In the genomic region with DNA sequence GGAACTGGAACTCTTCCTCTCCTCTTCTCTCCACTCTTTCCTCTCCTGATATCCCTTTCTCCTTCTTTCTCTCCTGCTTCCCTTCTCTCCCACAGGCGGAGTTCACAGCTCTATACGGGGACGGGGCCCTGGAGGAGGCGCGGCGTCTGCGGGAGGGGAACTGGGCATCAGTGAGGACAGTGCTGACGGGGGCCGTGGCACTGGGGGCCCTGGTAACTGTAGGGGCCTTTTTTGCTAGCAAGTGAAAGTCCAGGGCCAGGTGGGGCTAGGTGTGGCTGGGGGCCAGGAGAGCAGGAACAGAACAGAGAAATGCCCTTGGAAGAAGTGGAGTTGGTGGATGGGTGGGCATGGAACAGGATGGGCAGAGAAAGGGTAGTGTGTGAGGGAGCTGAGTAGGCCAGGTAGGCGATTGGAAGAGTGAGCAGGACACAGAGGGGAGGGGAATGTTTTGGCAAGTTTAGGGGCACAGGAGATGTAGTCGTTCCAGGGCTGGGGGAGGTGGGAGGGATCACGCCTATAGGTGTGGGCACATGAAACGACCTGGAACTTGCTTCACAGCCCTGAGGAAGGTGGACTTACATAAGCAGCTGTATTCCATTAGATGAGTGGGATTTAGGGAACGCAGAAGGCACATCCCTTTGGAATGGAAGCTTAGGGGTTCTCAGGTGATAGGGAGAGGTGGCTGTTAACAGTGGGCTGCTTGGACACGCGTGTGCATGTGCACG, we compare ENCODE assay signal across 11 cellular contexts. TPM values are rescaled to one million over a fixed set of nuclear protein-coding genes. Genes with fewer than 3 reads are reported as not detected.
DNase-seq lines count a peak whose midpoint lies in the region; ATAC-seq and TF ChIP-seq lines count a peak whose summit lies in the region.
"Had no signal": no experiment of that assay in that cellular context is flagged by ENCODE, and none has a peak within 500 bp of the region (broad histone marks: within the 10 kb centered on the region; RNA-seq: fewer than 3 reads in every experiment).

No MANE protein-coding gene starts in this region.

- TF ChIP-seq POLR2A in Peyer's patch (IDR thresholded peaks at IDR 0.05): no peak

- peaks cover 54% of the 10 kb centered on the region for H3K79me2 ChIP-seq in Karpas-422 (ENCODE audit: low read length)

- ATAC-seq in HG02763 (IDR thresholded peaks at IDR 0.05; ENCODE audit: unreplicated experiment): no peak

- no peak overlapping the region for H2AFZ ChIP-seq in Karpas-422 (ENCODE audit: low read length)

- no peaks in the 10 kb centered on the region for H3K27me3 Mint-ChIP-seq in dendritic cell treated with granulocyte-macrophage colony-stimulating factor and Interleukin-4, amounts not matched to agents 40 ng/mL and 50 ng/mL, for 4 days

- H3K36me3 ChIP-seq in Karpas-422 (ENCODE audit: insufficient read depth, low read length) (peaks cover 9% of the 10 kb centered on the region; the same call in 1 of the 2 replicates), rectal smooth muscle tissue (ENCODE audit: control insufficient read depth, insufficient read depth, low read length) (peaks cover 10% of the 10 kb centered on the region), Peyer's patch (peaks cover 0 to 36% (median 0%) of the 10 kb centered on the region in 3 donors)

- H3K36me3 Mint-ChIP-seq in dendritic cell treated with granulocyte-macrophage colony-stimulating factor and Interleukin-4, amounts not matched to agents 40 ng/mL and 50 ng/mL, for 4 days (ENCODE audit: low read depth): peaks cover 59% of the 10 kb centered on the region
- H3K36me3 Mint-ChIP-seq: activated naive CD4-positive, alpha-beta T cell treated with anti-CD3 and anti-CD28 coated beads, Interleukin-2, amount 50 U/mL, for 24 hours had no signal

- H3K4me3 Mint-ChIP-seq in dendritic cell treated with granulocyte-macrophage colony-stimulating factor and Interleukin-4, amounts not matched to agents 40 ng/mL and 50 ng/mL, for 4 days: peak overlapping the region; percentile 15
- H3K4me3 Mint-ChIP-seq: activated naive CD4-positive, alpha-beta T cell treated with anti-CD3 and anti-CD28 coated beads, Interleukin-2, amount 50 U/mL, for 24 hours had no signal

- no peak for DNase-seq in Karpas-422
- DNase-seq in Peyer's patch: no peak
- DNase-seq in DMS53 treated with DMSO at 0.1 percent for 48 hours (lab: John Stamatoyannopoulos, UW; ENCODE audit: unreplicated experiment): no peak
- DNase-seq: activated CD4-positive, alpha-beta T cell treated with anti-CD3 and anti-CD28 coated beads, Interleukin-2, amount 50 U/mL, for 48 hours; NCI-H1092 treated with DMSO at 0.1 percent for 48 hours; stimulated activated CD4-positive, alpha-beta T cell treated with anti-CD3 and anti-CD28 coated beads, Interleukin-12 subunit alpha, Interleukin-12 subunit beta, amount 100 ng/mL, for 4 hours had no signal

- no peak overlapping the region for H3K4me2 ChIP-seq in Karpas-422 (ENCODE audit: low read depth, low read length, poor library complexity, severe bottlenecking)

- no peaks in the 10 kb centered on the region for H4K20me1 ChIP-seq in Karpas-422 (ENCODE audit: insufficient read depth, low read depth, low read length)

- no peak overlapping the region for H3K27ac Mint-ChIP-seq in dendritic cell treated with granulocyte-macrophage colony-stimulating factor and Interleukin-4, amounts not matched to agents 40 ng/mL and 50 ng/mL, for 4 days
- H3K27ac Mint-ChIP-seq: activated naive CD4-positive, alpha-beta T cell treated with anti-CD3 and anti-CD28 coated beads, Interleukin-2, amount 50 U/mL, for 24 hours had no signal

- no peak overlapping the region for H3K4me3 ChIP-seq in Karpas-422 (ENCODE audit: low read length)
- peak overlapping the region; percentile 93 for H3K4me3 ChIP-seq in rectal smooth muscle tissue (ENCODE audit: low read length)
- peak overlapping the region in 1 of 4 donors; percentile 69 for H3K4me3 ChIP-seq in Peyer's patch

- H3K4me1 Mint-ChIP-seq in dendritic cell treated with granulocyte-macrophage colony-stimulating factor and Interleukin-4, amounts not matched to agents 40 ng/mL and 50 ng/mL, for 4 days (ENCODE audit: low read depth): peaks cover 64% of the 10 kb centered on the region
- H3K4me1 Mint-ChIP-seq: activated naive CD4-positive, alpha-beta T cell treated with anti-CD3 and anti-CD28 coated beads, Interleukin-2, amount 50 U/mL, for 24 hours had no signal

- H3K27ac ChIP-seq in Karpas-422 (ENCODE audit: low read length) (no peak overlapping the region), rectal smooth muscle tissue (ENCODE audit: low read depth, low read length) (no peak overlapping the region), Peyer's patch (no peak overlapping the region)
- H3K27ac ChIP-seq: SK-N-MC had no signal

- H3K4me1 ChIP-seq in Karpas-422 (ENCODE audit: low read length) (peaks cover 26% of the 10 kb centered on the region), rectal smooth muscle tissue (ENCODE audit: control insufficient read depth, insufficient read depth, low read length) (peaks cover 16% of the 10 kb centered on the region), Peyer's patch (peaks cover 0 to 37% (median 4%) of the 10 kb centered on the region in 4 donors)

- no peaks in the 10 kb centered on the region for H3K9me3 ChIP-seq in Karpas-422 (ENCODE audit: low read length)
- H3K9me3 ChIP-seq in Peyer's patch: no peaks in the 10 kb centered on the region

- H3K27me3 ChIP-seq in Karpas-422 (ENCODE audit: low read length) (no peaks in the 10 kb centered on the region), rectal smooth muscle tissue (ENCODE audit: control insufficient read depth, insufficient read depth, low read length) (no peaks in the 10 kb centered on the region), Peyer's patch (no peaks in the 10 kb centered on the region)

- 0 out of 2 replicates have a peak overlapping the region, but pooled peaks have one; percentile 98 for H3K9ac ChIP-seq in Karpas-422 (ENCODE audit: low read length)
- H3K9ac ChIP-seq in rectal smooth muscle tissue (ENCODE audit: low read length): no peak overlapping the region

- intact Hi-C loops in dendritic cell treated with granulocyte-macrophage colony-stimulating factor and Interleukin-4, amounts not matched to agents 40 ng/mL and 50 ng/mL, for 4 days (cut with micrococcal nuclease): no loop called here

- TF ChIP-seq CTCF in Peyer's patch (IDR thresholded peaks at IDR 0.05): no peak

- H3K9me3 Mint-ChIP-seq in dendritic cell treated with granulocyte-macrophage colony-stimulating factor and Interleukin-4, amounts not matched to agents 40 ng/mL and 50 ng/mL, for 4 days: no peaks in the 10 kb centered on the region
- H3K9me3 Mint-ChIP-seq: activated naive CD4-positive, alpha-beta T cell treated with anti-CD3 and anti-CD28 coated beads, Interleukin-2, amount 50 U/mL, for 24 hours had no signal

- H3K9me2 ChIP-seq in Karpas-422 (replicated peaks; ENCODE audit: insufficient read depth, low read length): no peaks in the 10 kb centered on the region

RNA-seq across cellular contexts. Expression of gene BCL2L2, which starts 2.2 kb away (rescaled TPM):
- total RNA-seq in Karpas-422 (2014; rRNA removed; shearing (Covaris generic); ENCODE audit: low replicate concordance): 15.1 and 18.3 TPM in 2 replicates
- total RNA-seq in Peyer's patch: 10 to 100 TPM; 29.9 to 43.1 (median 32.0) TPM

RNA-seq across cellular contexts. Expression of gene PPP1R3E, which starts 6.2 kb away (rescaled TPM):
- total RNA-seq in Karpas-422 (2014; rRNA removed; shearing (Covaris generic); ENCODE audit: low replicate concordance): 48.3 and 70.4 TPM in 2 replicates
- 10 to 100 TPM; 16.5 to 39.2 (median 21.4) TPM for total RNA-seq in Peyer's patch

RNA-seq across cellular contexts. Expression of gene PABPN1, which starts 12.4 kb away (rescaled TPM):
- total RNA-seq in Karpas-422 (2014; rRNA removed; shearing (Covaris generic); ENCODE audit: low replicate concordance): 126 and 195 TPM in 2 replicates
- total RNA-seq in Peyer's patch: 100 to 1,000 TPM in 3 of 4 donors, 10 to 100 TPM in 1; 79.3 to 149 (median 116) TPM

RNA-seq across cellular contexts. Expression of gene HOMEZ, which starts 23.0 kb away (rescaled TPM):
- 9.3 and 12.7 TPM in 2 replicates for total RNA-seq in Karpas-422 (2014; rRNA removed; shearing (Covaris generic); ENCODE audit: low replicate concordance)
- total RNA-seq in Peyer's patch: 10 to 100 TPM; 10.5 to 23.9 (median 15.0) TPM

RNA-seq across cellular contexts. Expression of gene SLC22A17, which starts 43.8 kb away (rescaled TPM):
- not detected in 2 replicates for total RNA-seq in Karpas-422 (2014; rRNA removed; shearing (Covaris generic); ENCODE audit: low replicate concordance)
- 10 to 100 TPM in 1 of 4 donors, 1 to 10 TPM in 3; 1.6 to 19.0 (median 5.2) TPM for total RNA-seq in Peyer's patch
